In the genomic region with DNA sequence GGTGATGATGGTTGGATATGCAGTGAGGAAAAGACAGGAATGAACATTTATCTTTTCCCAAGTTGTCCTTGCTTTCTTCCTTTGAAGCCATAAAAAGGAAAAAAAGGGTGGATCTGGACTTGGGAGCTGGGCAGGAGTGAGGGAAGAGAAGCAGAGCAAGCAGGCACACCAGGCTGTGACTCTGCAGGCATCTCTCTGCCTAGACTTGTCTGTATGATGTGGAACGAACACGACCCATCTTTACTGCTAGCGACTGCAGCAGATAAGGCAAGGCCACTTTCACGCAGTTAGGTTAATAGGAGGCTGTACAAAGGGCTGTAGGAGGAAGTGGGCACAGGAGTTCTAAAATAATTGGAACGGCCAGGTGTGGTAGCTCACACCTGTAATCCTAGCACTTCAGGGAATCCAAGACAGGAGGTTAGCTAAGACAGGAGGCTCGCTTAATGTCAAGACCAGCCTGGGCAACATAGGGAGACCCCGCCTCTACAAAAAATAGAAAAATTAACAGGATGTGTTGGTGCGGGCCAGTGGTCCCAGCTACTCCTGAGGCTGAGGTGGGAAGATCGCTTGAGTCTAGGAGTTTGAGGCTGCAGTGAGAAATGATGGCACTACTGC, we compare ENCODE assay signal across 1 cellular context.
TF ChIP-seq lines count a peak whose summit lies in the region.

No MANE protein-coding gene starts in this region.

TF ChIP-seq in GM23338, 12 proteins besides CTCF, POLR2A, EP300 and RAD21 (continued from another document):
- TF ChIP-seq EZH2phosphoT487 (IDR thresholded peaks at IDR 0.05; ENCODE audit: unreplicated experiment) (no peak), NANOG (IDR thresholded peaks at IDR 0.05; ENCODE audit: borderline replicate concordance) (no peak), CREB1 (CRISPR knock-in tag; IDR thresholded peaks at IDR 0.05; ENCODE audit: low read depth) (no peak), ZNF331 (CRISPR knock-in tag; IDR thresholded peaks at IDR 0.05; ENCODE audit: low read depth) (no peak), POLR2AphosphoS5 (IDR thresholded peaks at IDR 0.05; ENCODE audit: low read depth) (no peak)
- TF ChIP-seq, protein P1, sequence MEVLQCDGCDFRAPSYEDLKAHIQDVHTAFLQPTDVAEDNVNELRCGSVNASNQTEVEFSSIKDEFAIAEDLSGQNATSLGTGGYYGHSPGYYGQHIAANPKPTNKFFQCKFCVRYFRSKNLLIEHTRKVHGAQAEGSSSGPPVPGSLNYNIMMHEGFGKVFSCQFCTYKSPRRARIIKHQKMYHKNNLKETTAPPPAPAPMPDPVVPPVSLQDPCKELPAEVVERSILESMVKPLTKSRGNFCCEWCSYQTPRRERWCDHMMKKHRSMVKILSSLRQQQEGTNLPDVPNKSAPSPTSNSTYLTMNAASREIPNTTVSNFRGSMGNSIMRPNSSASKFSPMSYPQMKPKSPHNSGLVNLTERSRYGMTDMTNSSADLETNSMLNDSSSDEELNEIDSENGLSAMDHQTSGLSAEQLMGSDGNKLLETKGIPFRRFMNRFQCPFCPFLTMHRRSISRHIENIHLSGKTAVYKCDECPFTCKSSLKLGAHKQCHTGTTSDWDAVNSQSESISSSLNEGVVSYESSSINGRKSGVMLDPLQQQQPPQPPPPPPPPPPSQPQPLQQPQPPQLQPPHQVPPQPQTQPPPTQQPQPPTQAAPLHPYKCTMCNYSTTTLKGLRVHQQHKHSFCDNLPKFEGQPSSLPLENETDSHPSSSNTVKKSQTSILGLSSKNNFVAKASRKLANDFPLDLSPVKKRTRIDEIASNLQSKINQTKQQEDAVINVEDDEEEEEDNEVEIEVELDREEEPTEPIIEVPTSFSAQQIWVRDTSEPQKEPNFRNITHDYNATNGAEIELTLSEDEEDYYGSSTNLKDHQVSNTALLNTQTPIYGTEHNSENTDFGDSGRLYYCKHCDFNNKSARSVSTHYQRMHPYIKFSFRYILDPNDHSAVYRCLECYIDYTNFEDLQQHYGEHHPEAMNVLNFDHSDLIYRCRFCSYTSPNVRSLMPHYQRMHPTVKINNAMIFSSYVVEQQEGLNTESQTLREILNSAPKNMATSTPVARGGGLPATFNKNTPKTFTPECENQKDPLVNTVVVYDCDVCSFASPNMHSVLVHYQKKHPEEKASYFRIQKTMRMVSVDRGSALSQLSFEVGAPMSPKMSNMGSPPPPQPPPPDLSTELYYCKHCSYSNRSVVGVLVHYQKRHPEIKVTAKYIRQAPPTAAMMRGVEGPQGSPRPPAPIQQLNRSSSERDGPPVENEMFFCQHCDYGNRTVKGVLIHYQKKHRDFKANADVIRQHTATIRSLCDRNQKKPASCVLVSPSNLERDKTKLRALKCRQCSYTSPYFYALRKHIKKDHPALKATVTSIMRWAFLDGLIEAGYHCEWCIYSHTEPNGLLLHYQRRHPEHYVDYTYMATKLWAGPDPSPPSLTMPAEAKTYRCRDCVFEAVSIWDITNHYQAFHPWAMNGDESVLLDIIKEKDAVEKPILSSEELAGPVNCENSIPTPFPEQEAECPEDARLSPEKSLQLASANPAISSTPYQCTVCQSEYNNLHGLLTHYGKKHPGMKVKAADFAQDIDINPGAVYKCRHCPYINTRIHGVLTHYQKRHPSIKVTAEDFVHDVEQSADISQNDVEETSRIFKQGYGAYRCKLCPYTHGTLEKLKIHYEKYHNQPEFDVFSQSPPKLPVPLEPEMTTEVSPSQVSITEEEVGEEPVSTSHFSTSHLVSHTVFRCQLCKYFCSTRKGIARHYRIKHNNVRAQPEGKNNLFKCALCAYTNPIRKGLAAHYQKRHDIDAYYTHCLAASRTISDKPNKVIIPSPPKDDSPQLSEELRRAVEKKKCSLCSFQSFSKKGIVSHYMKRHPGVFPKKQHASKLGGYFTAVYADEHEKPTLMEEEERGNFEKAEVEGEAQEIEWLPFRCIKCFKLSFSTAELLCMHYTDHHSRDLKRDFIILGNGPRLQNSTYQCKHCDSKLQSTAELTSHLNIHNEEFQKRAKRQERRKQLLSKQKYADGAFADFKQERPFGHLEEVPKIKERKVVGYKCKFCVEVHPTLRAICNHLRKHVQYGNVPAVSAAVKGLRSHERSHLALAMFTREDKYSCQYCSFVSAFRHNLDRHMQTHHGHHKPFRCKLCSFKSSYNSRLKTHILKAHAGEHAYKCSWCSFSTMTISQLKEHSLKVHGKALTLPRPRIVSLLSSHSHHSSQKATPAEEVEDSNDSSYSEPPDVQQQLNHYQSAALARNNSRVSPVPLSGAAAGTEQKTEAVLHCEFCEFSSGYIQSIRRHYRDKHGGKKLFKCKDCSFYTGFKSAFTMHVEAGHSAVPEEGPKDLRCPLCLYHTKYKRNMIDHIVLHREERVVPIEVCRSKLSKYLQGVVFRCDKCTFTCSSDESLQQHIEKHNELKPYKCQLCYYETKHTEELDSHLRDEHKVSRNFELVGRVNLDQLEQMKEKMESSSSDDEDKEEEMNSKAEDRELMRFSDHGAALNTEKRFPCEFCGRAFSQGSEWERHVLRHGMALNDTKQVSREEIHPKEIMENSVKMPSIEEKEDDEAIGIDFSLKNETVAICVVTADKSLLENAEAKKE (CRISPR knock-in tag; IDR thresholded peaks at IDR 0.05): no peak
